17 cellular contexts compared by ENCODE assay signal in genomic region chr22:24232124-24232523, GRCh38. TPM values are rescaled to one million over a fixed set of nuclear protein-coding genes. Genes with fewer than 3 reads are reported as not detected.
DNase-seq lines count a peak whose midpoint lies in the region; ATAC-seq, FAIRE-seq and TF ChIP-seq lines count a peak whose summit lies in the region.
"Had no signal": no experiment of that assay in that cellular context is flagged by ENCODE, and none has a peak within 500 bp of the region (broad histone marks: within the 10 kb centered on the region; RNA-seq: fewer than 3 reads in every experiment).

No MANE protein-coding gene starts in this region.

- no peak overlapping the region for H3K4me2 ChIP-seq in A549
- no peak overlapping the region for H3K4me2 ChIP-seq in HCT116 (ENCODE audit: low read length)
- no peak overlapping the region for H3K4me2 ChIP-seq in osteoblast (ENCODE audit: insufficient read depth, low read length)
- no peak overlapping the region for H3K4me2 ChIP-seq in GM23338
- H3K4me2 ChIP-seq: BLaER1 treated with 17β-estradiol and CSF1 and Interleukin-3, amounts not matched to agents 10 nM and 100 nM had no signal

- H3K4me1 ChIP-seq in A549 = no peaks in the 10 kb centered on the region; the same call in 2 of the 3 replicates
- H3K4me1 ChIP-seq in HCT116 (ENCODE audit: control insufficient read depth in 1 of 2, insufficient read depth in 2 of 2, low read length in 2 of 2) = peaks cover 9 to 10% of the 10 kb centered on the region in 2 experiments; a peak in 3 of 4 replicates
- no peaks in the 10 kb centered on the region for H3K4me1 ChIP-seq in osteoblast (ENCODE audit: insufficient read depth, low read length)
- H3K4me1 ChIP-seq in GM23338 (ENCODE audit: insufficient read depth) = peaks cover 6% of the 10 kb centered on the region; the same call in 1 of the 2 replicates

- peak overlapping the region; percentile 24 to 67; a peak in 3 of 6 replicates for H3K27ac ChIP-seq in A549
- peak overlapping the region; percentile 29; the same call in 1 of the 2 replicates for H3K27ac ChIP-seq in HCT116 (ENCODE audit: low read depth, low read length)
- no peak overlapping the region for H3K27ac ChIP-seq in osteoblast (ENCODE audit: low read depth, low read length)
- H3K27ac ChIP-seq in GM23338 (ENCODE audit: low read depth) = no peak overlapping the region

- peaks cover 3% of the 10 kb centered on the region; the same call in 1 of the 3 replicates for H3K36me3 Mint-ChIP-seq in GM23338 (ENCODE audit: low read depth)
- H3K36me3 Mint-ChIP-seq: CD4-positive, CD25-positive, alpha-beta regulatory T cell had no signal

- POLR2A ChIA-PET in A549 (lab: Yijun Ruan, JAX) = no interaction called here
- POLR2A ChIA-PET in HCT116 (lab: Charles Lee) = interaction anchor here (1.0 to 2.2 kb wide), 2 partner anchors 17 to 42 kb away, joined by 4 to 9 read pairs; no protein-coding TSS in a partner anchor

- H3K9me3 Mint-ChIP-seq in GM23338 = peaks cover 4% of the 10 kb centered on the region; the same call in 2 of the 3 replicates
- H3K9me3 Mint-ChIP-seq: CD4-positive, CD25-positive, alpha-beta regulatory T cell had no signal

- H3K27me3 ChIP-seq in HCT116 (ENCODE audit: insufficient read depth, low read length) = no peaks in the 10 kb centered on the region
- no peaks in the 10 kb centered on the region for H3K27me3 ChIP-seq in osteoblast (ENCODE audit: insufficient read depth, low read length)
- H3K27me3 ChIP-seq in GM23338 (ENCODE audit: insufficient read depth) = no peaks in the 10 kb centered on the region
- H3K27me3 ChIP-seq: BLaER1 treated with 17β-estradiol and CSF1 and Interleukin-3, amounts not matched to agents 10 nM and 100 nM had no signal

- H3K79me2 ChIP-seq in HCT116 (ENCODE audit: insufficient read depth, low read length) (no peaks in the 10 kb centered on the region), osteoblast (ENCODE audit: insufficient read depth, low read length) (no peaks in the 10 kb centered on the region), GM23338 (replicated peaks; ENCODE audit: insufficient read depth) (no peaks in the 10 kb centered on the region)

- intact Hi-C loops in HCT116 (cut with micrococcal nuclease) = no loop called here

- H3K9ac ChIP-seq in HCT116 (ENCODE audit: low read length) = no peak overlapping the region
- H3K9ac ChIP-seq: BLaER1 treated with 17β-estradiol and CSF1 and Interleukin-3, amounts not matched to agents 10 nM and 100 nM had no signal

- H3K36me3 ChIP-seq in HCT116 (ENCODE audit: control insufficient read depth in 1 of 2, insufficient read depth in 2 of 2, low read length in 2 of 2) (no peaks in the 10 kb centered on the region), osteoblast (ENCODE audit: insufficient read depth, low read length) (peaks cover 4% of the 10 kb centered on the region), GM23338 (ENCODE audit: insufficient read depth) (no peaks in the 10 kb centered on the region)

- RAD21 ChIA-PET in HCT116 (lab: Charles Lee; ENCODE audit: low non-redundant PET in 1 of 2, low total read pairs in 2 of 2, uncharacterized antibody in 2 of 2, unreplicated experiment in 2 of 2) = interaction anchor here in 1 of 2 experiments (0.6 to 2.0 kb wide), 2 partner anchors 26 to 42 kb away, joined by 4 to 13 read pairs; no protein-coding TSS in a partner anchor

- H3K27me3 Mint-ChIP-seq in GM23338 (ENCODE audit: insufficient read depth, low read depth, poor library complexity) = peaks cover 14% of the 10 kb centered on the region
- H3K27me3 Mint-ChIP-seq: CD4-positive, CD25-positive, alpha-beta regulatory T cell had no signal

- H3F3A ChIP-seq in GM23338 (replicated peaks; ENCODE audit: low read depth) = no peaks in the 10 kb centered on the region

- H3K9me3 ChIP-seq in A549 (no peaks in the 10 kb centered on the region), HCT116 (ENCODE audit: control insufficient read depth in 1 of 2, insufficient read depth in 1 of 2, low read depth in 1 of 2, low read length in 2 of 2) (no peaks in the 10 kb centered on the region), osteoblast (ENCODE audit: low read depth, low read length) (no peaks in the 10 kb centered on the region)

- TF ChIP-seq CTCF in A549 (IDR thresholded peaks at IDR 0.05) (no peak), HCT116 (IDR thresholded peaks at IDR 0.05 in 2 of 3, conservative IDR thresholded peaks at IDR 0.05 in 1 of 3; ENCODE audit: borderline replicate concordance in 1 of 3, insufficient read depth in 1 of 3, low read depth in 2 of 3, low read length in 2 of 3) (no peak), osteoblast (IDR thresholded peaks at IDR 0.05; ENCODE audit: extremely low read depth, low read depth, low read length) (no peak), GM23338 (conservative IDR thresholded peaks at IDR 0.05; ENCODE audit: low read depth in 2 of 2) (no peak)

- ATAC-seq in A549 (no peak), HCT116 (no peak), HG03135 (IDR thresholded peaks at IDR 0.05; ENCODE audit: unreplicated experiment) (no peak), GM21786 (IDR thresholded peaks at IDR 0.05; ENCODE audit: unreplicated experiment) (no peak), GM23338 (no peak)

- WGBS in A549 (ENCODE audit: missing lambda C conversion rate) = no CpG with 5 or more reads among the region's 6 CpGs

- TF ChIP-seq EP300 in A549 (IDR thresholded peaks at IDR 0.05) = no peak

- TF ChIP-seq POLR2A in A549 (IDR thresholded peaks at IDR 0.05; ENCODE audit: low read length) (no peak), HCT116 (IDR thresholded peaks at IDR 0.05; ENCODE audit: borderline replicate concordance, extremely low read depth, insufficient read depth, insufficient read length) (no peak)

- H3K27ac Mint-ChIP-seq in GM23338 = no peak overlapping the region
- H3K27ac Mint-ChIP-seq: CD4-positive, CD25-positive, alpha-beta regulatory T cell had no signal

- no peak overlapping the region for H3K4me3 ChIP-seq in A549
- H3K4me3 ChIP-seq in HCT116 (replicated peaks in 1 of 2; ENCODE audit: low read depth in 1 of 2, low read length in 2 of 2) = no peak overlapping the region
- H3K4me3 ChIP-seq in osteoblast (ENCODE audit: insufficient read depth, low read length) = no peak overlapping the region
- no peak overlapping the region for H3K4me3 ChIP-seq in GM23338
- H3K4me3 ChIP-seq: BLaER1 treated with 17β-estradiol and CSF1 and Interleukin-3, amounts not matched to agents 10 nM and 100 nM; GM12878 had no signal

- H3K9me2 ChIP-seq in HCT116 (ENCODE audit: insufficient read depth) (no peaks in the 10 kb centered on the region), GM23338 (ENCODE audit: insufficient read depth) (no peaks in the 10 kb centered on the region)

- H4K20me1 ChIP-seq in HCT116 (ENCODE audit: insufficient read depth) (no peaks in the 10 kb centered on the region), osteoblast (ENCODE audit: insufficient read depth, low read length) (no peaks in the 10 kb centered on the region), GM23338 (replicated peaks; ENCODE audit: insufficient read depth) (no peaks in the 10 kb centered on the region)

- no TSS peak for BruUV-seq in HCT116 (replicated peaks; lab: Mats Ljungman, UMichigan)

- CTCF ChIA-PET in A549 (lab: Yijun Ruan, JAX) (interaction anchor here (0.5 to 3.5 kb wide), 9 partner anchors 9 to 83 kb away, joined by 3 to 27 read pairs (median 3); no protein-coding TSS in a partner anchor), HCT116 (lab: Charles Lee) (interaction anchor here (1.0 to 3.1 kb wide), 6 partner anchors 9 to 41 kb away, joined by 4 to 40 read pairs (median 6); no protein-coding TSS in a partner anchor)

- H2AFZ ChIP-seq in HCT116 (ENCODE audit: low read depth, low read length, poor library complexity, severe bottlenecking) (no peak overlapping the region), osteoblast (ENCODE audit: low read length) (no peak overlapping the region), GM23338 (no peak overlapping the region)

- no peak overlapping the region for H3K4me3 Mint-ChIP-seq in GM23338
- H3K4me3 Mint-ChIP-seq: CD4-positive, CD25-positive, alpha-beta regulatory T cell had no signal

- FAIRE-seq in A549 (lab: Jason Lieb, UNC) = no peak
- FAIRE-seq: GM12878, H1 had no signal

- H3K4me1 Mint-ChIP-seq in GM23338 = peaks cover 3% of the 10 kb centered on the region; the same call in 2 of the 3 replicates

- DNase-seq in A549 (ENCODE audit: low read depth in 1 of 2, low spot score in 1 of 2) (no peak), HCT116 (ENCODE audit: low read depth, low spot score) (no peak), iPS-NIHi7 (ENCODE audit: extremely low spot score) (peak; percentile 3), osteoblast (ENCODE audit: insufficient read length, low spot score, missing footprints) (peak; percentile 2), NCI-H526 treated with DMSO at 0.1 percent for 48 hours (lab: John Stamatoyannopoulos, UW) (no peak), GM23338 (ENCODE audit: low spot score) (no peak)
- DNase-seq: 8988T; ACHN; CD4-positive, CD25-positive, alpha-beta regulatory T cell; DMS53; GF-D8; HCEC 1CT had no signal

- TF ChIP-seq RAD21 in A549 (conservative IDR thresholded peaks at IDR 0.05 in 1 of 2, IDR thresholded peaks at IDR 0.05 in 1 of 2) (no peak), HCT116 (IDR thresholded peaks at IDR 0.05; ENCODE audit: low read depth) (no peak)

RNA-seq across cellular contexts. Expression of gene GGT5, which starts 12.8 kb away (rescaled TPM):
- polyA plus RNA-seq in A549 (2011; rRNA removed) = 2.3 and 3.1 TPM in 2 replicates
- 0.90 and 1.2 TPM in 2 replicates for polyA plus RNA-seq in A549 (2012; cell fraction: cytosol; rRNA removed)
- 8.8 and 9.9 TPM in 2 replicates for polyA plus RNA-seq in A549 (2012; cell fraction: nucleus; rRNA removed)
- 2.2 to 3.3 TPM (median 2.5 TPM) in 3 replicates for polyA plus RNA-seq in A549 (2017; fragmentation: RNase III; extraction: RNeasy Plus Mini Kit Qiagen cat#74134 plus additional on column Dnase treatment)
- 1.9 and 4.9 TPM in 2 replicates for polyA minus RNA-seq in A549 (2011; rRNA and poly(A)+ RNA removed)
- 0.57 TPM for total RNA-seq in HCT116 (2021; ENCODE audit: unreplicated experiment)
- 0.14 and 0.42 TPM in 2 replicates for polyA plus RNA-seq in HCT116 (2012)
- total RNA-seq in osteoblast = 7.2 and 16.2 TPM in 2 replicates
- total RNA-seq in GM23338 (2014; rRNA removed; shearing (Covaris generic)) = not detected in 2 replicates
- polyA plus RNA-seq in GM23338 (2016; fragmentation: Nextera tagmentation; extraction: Ambion mirVana) = not detected in 2 replicates
- total RNA-seq: CD4-positive, CD25-positive, alpha-beta regulatory T cell; GM12878; H1 had no signal
- polyA plus RNA-seq: CD4-positive, CD25-positive, alpha-beta regulatory T cell had no signal

RNA-seq across cellular contexts. Expression of gene SPECC1L, which starts 38.5 kb away (rescaled TPM):
- 22.4 and 25.2 TPM in 2 replicates for polyA plus RNA-seq in A549 (2011; rRNA removed)
- 8.8 and 9.6 TPM in 2 replicates for polyA plus RNA-seq in A549 (2012; cell fraction: cytosol; rRNA removed)
- polyA plus RNA-seq in A549 (2012; cell fraction: nucleus; rRNA removed) = 15.3 and 21.1 TPM in 2 replicates
- polyA plus RNA-seq in A549 (2017; fragmentation: RNase III; extraction: RNeasy Plus Mini Kit Qiagen cat#74134 plus additional on column Dnase treatment) = 14.8 to 15.4 TPM (median 15.2 TPM) in 3 replicates
- 25.9 and 27.2 TPM in 2 replicates for polyA minus RNA-seq in A549 (2011; rRNA and poly(A)+ RNA removed)
- total RNA-seq in HCT116 (2021; ENCODE audit: unreplicated experiment) = 40.8 TPM
- polyA plus RNA-seq in HCT116 (2012) = 9.6 and 11.5 TPM in 2 replicates
- 45.7 and 46.7 TPM in 2 replicates for total RNA-seq in osteoblast
- total RNA-seq in GM23338 (2014; rRNA removed; shearing (Covaris generic)) = 35.2 and 44.7 TPM in 2 replicates
- 17.9 and 24.3 TPM in 2 replicates for polyA plus RNA-seq in GM23338 (2016; fragmentation: Nextera tagmentation; extraction: Ambion mirVana)

RNA-seq across cellular contexts. Expression of gene SUSD2, which starts 50.8 kb away (rescaled TPM):
- polyA plus RNA-seq in A549 (2011; rRNA removed) (12.4 and 12.7 TPM in 2 replicates), A549 (2017; fragmentation: RNase III; extraction: RNeasy Plus Mini Kit Qiagen cat#74134 plus additional on column Dnase treatment) (51.4 to 60.9 TPM (median 51.9 TPM) in 3 replicates), GM23338 (2016; fragmentation: Nextera tagmentation; extraction: Ambion mirVana) (0.68 and 0.74 TPM in 2 replicates)
- 12.0 and 14.3 TPM in 2 replicates for polyA plus RNA-seq in A549 (2012; cell fraction: cytosol; rRNA removed)
- 49.1 and 70.7 TPM in 2 replicates for polyA plus RNA-seq in A549 (2012; cell fraction: nucleus; rRNA removed)
- 9.4 and 12.1 TPM in 2 replicates for polyA minus RNA-seq in A549 (2011; rRNA and poly(A)+ RNA removed)
- total RNA-seq in HCT116 (2021; ENCODE audit: unreplicated experiment) (6.6 TPM), osteoblast (0.72 and 2.4 TPM in 2 replicates)
- 9.6 and 10.3 TPM in 2 replicates for polyA plus RNA-seq in HCT116 (2012)
- total RNA-seq in GM23338 (2014; rRNA removed; shearing (Covaris generic)) = 2.1 and 2.2 TPM in 2 replicates

Comparison
In these comparisons a context has a peak if more than half of its experiments do, and no peak if none do; other contexts are left out.
1. DNase-seq: peak in iPS-NIHi7 (single experiment) and osteoblast (single experiment); none in A549 (0 of 2), HCT116 (single experiment), NCI-H526 treated with DMSO at 0.1 percent for 48 hours (single experiment) and GM23338 (single experiment).
2. H3K27ac ChIP-seq: peak in A549 (2 of 2) and HCT116 (single experiment); none in osteoblast (single experiment) and GM23338 (single experiment).